ENCODE assay signal across 25 cellular contexts in genomic region chr9:135256568-135257354, GRCh38.
A peak's percentile ranks its signal among the peaks of the same experiment; 100 is the strongest.
DNase-seq lines count a peak whose midpoint lies in the region; ATAC-seq, FAIRE-seq and TF ChIP-seq lines count a peak whose summit lies in the region.
"Had no signal": no experiment of that assay in that cellular context is flagged by ENCODE, and none has a peak within 500 bp of the region (broad histone marks: within the 10 kb centered on the region; RNA-seq: fewer than 3 reads in every experiment).

No MANE protein-coding gene starts in this region.

- WGBS in psoas muscle, 3 donors = 77 to 84% (median 79%) methylated on average over 26 of the region's 26 CpGs

- peaks cover 14% of the 10 kb centered on the region for H3K27me3 Mint-ChIP-seq in astrocyte (ENCODE audit: low read depth, unreplicated experiment)

- H3K36me3 ChIP-seq in BE2C = no peaks in the 10 kb centered on the region
- H3K36me3 ChIP-seq in astrocyte (ENCODE audit: insufficient read depth, low read length) = no peaks in the 10 kb centered on the region
- H3K36me3 ChIP-seq in kidney (ENCODE audit: control insufficient read depth in 1 of 2, insufficient read depth in 2 of 2, low read length in 2 of 2) = no peaks in the 10 kb centered on the region
- no peaks in the 10 kb centered on the region for H3K36me3 ChIP-seq in psoas muscle (ENCODE audit: insufficient read depth in 1 of 2, low read depth in 1 of 2)
- H3K36me3 ChIP-seq: HAP-1 had no signal

- H3K27me3 ChIP-seq in BE2C (no peaks in the 10 kb centered on the region), astrocyte (ENCODE audit: insufficient read depth, low read length) (no peaks in the 10 kb centered on the region), psoas muscle (ENCODE audit: insufficient read depth in 3 of 3, low read length in 2 of 3) (peaks cover 0 to 29% (median 8%) of the 10 kb centered on the region in 3 donors)

- peak overlapping the region; percentile 52 for H3K4me3 Mint-ChIP-seq in astrocyte (ENCODE audit: unreplicated experiment)
- H3K4me3 Mint-ChIP-seq: CD14-positive monocyte had no signal

- no peaks in the 10 kb centered on the region for H3K9me3 ChIP-seq in BE2C
- no peaks in the 10 kb centered on the region for H3K9me3 ChIP-seq in astrocyte (ENCODE audit: insufficient read depth, low read depth, low read length)
- no peaks in the 10 kb centered on the region for H3K9me3 ChIP-seq in kidney (ENCODE audit: control insufficient read depth in 1 of 2, low read length in 2 of 2)
- no peaks in the 10 kb centered on the region for H3K9me3 ChIP-seq in psoas muscle
- H3K9me3 ChIP-seq: HAP-1 had no signal

- peaks cover 3% of the 10 kb centered on the region for H3K4me1 ChIP-seq in BE2C
- H3K4me1 ChIP-seq in astrocyte (ENCODE audit: insufficient read depth, low read length) = no peaks in the 10 kb centered on the region
- no peaks in the 10 kb centered on the region for H3K4me1 ChIP-seq in kidney (ENCODE audit: control insufficient read depth in 1 of 2, insufficient read depth in 1 of 2, low read depth in 1 of 2, low read length in 2 of 2)
- H3K4me1 ChIP-seq in psoas muscle = no peaks in the 10 kb centered on the region
- H3K4me1 ChIP-seq: HAP-1 had no signal

- no peaks in the 10 kb centered on the region for H3K36me3 Mint-ChIP-seq in astrocyte (ENCODE audit: low read depth, unreplicated experiment)
- H3K36me3 Mint-ChIP-seq: CD14-positive monocyte had no signal

- peaks cover 2% of the 10 kb centered on the region for H3K4me1 Mint-ChIP-seq in astrocyte (ENCODE audit: low read depth, unreplicated experiment)
- H3K4me1 Mint-ChIP-seq: CD14-positive monocyte had no signal

- H3K79me2 ChIP-seq in astrocyte (ENCODE audit: insufficient read depth, low read length) = no peaks in the 10 kb centered on the region

- H3K27ac ChIP-seq in astrocyte (ENCODE audit: low read depth, low read length) = no peak overlapping the region
- no peak overlapping the region for H3K27ac ChIP-seq in kidney (ENCODE audit: low read depth in 2 of 2, low read length in 2 of 2)
- no peak overlapping the region for H3K27ac ChIP-seq in psoas muscle
- H3K27ac ChIP-seq: GM23248, PC-9 had no signal

- H3K4me3 ChIP-seq in BE2C (ENCODE audit: low read depth, low read length) = no peak overlapping the region
- no peak overlapping the region for H3K4me3 ChIP-seq in astrocyte (ENCODE audit: insufficient read depth, low read depth, low read length)
- H3K4me3 ChIP-seq in kidney (ENCODE audit: low read length in 2 of 2) = no peak overlapping the region
- H3K4me3 ChIP-seq in psoas muscle = no peak overlapping the region
- H3K4me3 ChIP-seq: GM23248, HAP-1, PC-9 had no signal

- no peaks in the 10 kb centered on the region for H3K9me3 Mint-ChIP-seq in astrocyte (ENCODE audit: unreplicated experiment)

- H3K4me2 ChIP-seq in astrocyte (ENCODE audit: low read length) = no peak overlapping the region
- H3K4me2 ChIP-seq: PC-9 had no signal

- TF ChIP-seq CTCF in BE2C (IDR thresholded peaks at IDR 0.05; ENCODE audit: low read depth, low read length) (no peak), astrocyte (IDR thresholded peaks at IDR 0.05; ENCODE audit: insufficient read depth, low read depth, low read length) (no peak), kidney (IDR thresholded peaks at IDR 0.05; ENCODE audit: borderline replicate concordance, extremely low read depth, insufficient read depth) (no peak), psoas muscle (IDR thresholded peaks at IDR 0.05) (no peak)

- DNase-seq in BE2C (peak; percentile 5), astrocyte (ENCODE audit: low read depth) (no peak), kidney (peak; percentile 61), psoas muscle (peak; percentile 4 to 41), NAMALWA (ENCODE audit: low spot score) (no peak), NCI-H1436 treated with DMSO at 0.1 percent for 48 hours (lab: John Stamatoyannopoulos, UW) (no peak)
- DNase-seq: DMS53, GF-D8, GM23248, KBM-7, NCI-H1092 treated with DMSO at 0.1 percent for 48 hours, NCI-H146, NCI-H2029, NCI-H226, NCI-H510A treated with DMSO at 0.1 percent for 48 hours, NCI-H748 treated with DMSO at 0.1 percent for 48 hours, PC-9, RPMI8226 had no signal

- ATAC-seq in psoas muscle (no peak), GM21528 (IDR thresholded peaks at IDR 0.05; ENCODE audit: low FRiP score, unreplicated experiment) (no peak)
- ATAC-seq: SK-N-SH treated with all-trans-retinoic acid at 6 μM for 48 hours had no signal

- H3K9ac ChIP-seq in astrocyte (ENCODE audit: low read length) = no peak overlapping the region
- no peak overlapping the region for H3K9ac ChIP-seq in kidney (ENCODE audit: low read length in 2 of 2)
- H3K9ac ChIP-seq: GM23248 had no signal

- no peaks in the 10 kb centered on the region for H4K20me1 ChIP-seq in astrocyte (ENCODE audit: insufficient read depth, low read length)

- FAIRE-seq in astrocyte (lab: Jason Lieb, UNC) (no peak), kidney (lab: Jason Lieb, UNC) (no peak)
- FAIRE-seq: A204.1, D721Med, GM19239 had no signal

- intact Hi-C loops in kidney (cut with DNase I) = no loop called here
- intact Hi-C loops in psoas muscle (cut with DNase I) = loop anchor here in 1 of 2 donors (5.0 kb wide), 1 partner anchor 169 kb away; the partner anchor contains the start of gene OLFM1

- no peak overlapping the region for H3K27ac Mint-ChIP-seq in astrocyte (ENCODE audit: unreplicated experiment)

- H2AFZ ChIP-seq in astrocyte (ENCODE audit: low read depth, low read length) = no peak overlapping the region
- H2AFZ ChIP-seq: GM23248, PC-9 had no signal

Comparison
In these comparisons a context has a peak if more than half of its experiments do, and no peak if none do; other contexts are left out.
1. DNase-seq: peak in BE2C (single experiment), kidney (single experiment) and psoas muscle (2 of 2); none in astrocyte (single experiment), NAMALWA (single experiment) and NCI-H1436 treated with DMSO at 0.1 percent for 48 hours (single experiment).